8 cellular contexts compared by ENCODE assay signal in genomic region chr10:58152698-58153263, GRCh38.
DNase-seq lines count a peak whose midpoint lies in the region; FAIRE-seq and TF ChIP-seq lines count a peak whose summit lies in the region.

No MANE protein-coding gene starts in this region.

- H3K4me3 ChIP-seq in kidney (ENCODE audit: low read length in 2 of 2) = no peak overlapping the region

- peaks cover 0 to 3% (median 0%) of the 10 kb centered on the region in 5 experiments for H3K9me3 Mint-ChIP-seq in brain

- H3K4me1 Mint-ChIP-seq in brain = peaks cover 3% of the 10 kb centered on the region

- no peaks in the 10 kb centered on the region for H3K4me1 ChIP-seq in kidney (ENCODE audit: control insufficient read depth in 1 of 2, insufficient read depth in 1 of 2, low read depth in 1 of 2, low read length in 2 of 2)

- H3K9ac ChIP-seq in kidney (ENCODE audit: low read length in 2 of 2) = no peak overlapping the region

- in situ Hi-C loops in SK-MEL-5 (cut with HindIII; ENCODE audit: low pct_unique_long_range_greater_than_20kb, low sequenced_read_pairs) = no loop called here

- no peaks in the 10 kb centered on the region for H3K36me3 Mint-ChIP-seq in brain

- peak; percentile 70 to 79 for TF ChIP-seq CTCF in brain (conservative IDR thresholded peaks at IDR 0.05)
- peak; percentile 63 for TF ChIP-seq CTCF in kidney (IDR thresholded peaks at IDR 0.05; ENCODE audit: borderline replicate concordance, extremely low read depth, insufficient read depth)

- H3K9me3 ChIP-seq in kidney (ENCODE audit: control insufficient read depth in 1 of 2, low read length in 2 of 2) = no peaks in the 10 kb centered on the region

- no peaks in the 10 kb centered on the region for H3K36me3 ChIP-seq in kidney (ENCODE audit: control insufficient read depth in 1 of 2, insufficient read depth in 2 of 2, low read length in 2 of 2)

- H3K4me3 Mint-ChIP-seq in brain = no peak overlapping the region

- peak; percentile 77 for TF ChIP-seq RAD21 in Ishikawa (IDR thresholded peaks at IDR 0.05; ENCODE audit: low read depth)

- peak; percentile 53 for FAIRE-seq in GM18507 (lab: Jason Lieb, UNC)
- FAIRE-seq in kidney (lab: Jason Lieb, UNC) = peak; percentile 3

- H3K27ac Mint-ChIP-seq in brain = no peak overlapping the region

- DNase-seq in AML-193 (lab: John Stamatoyannopoulos, UW) (peak; percentile 23 to 27), GM18507 (ENCODE audit: extremely low spot score, insufficient read length, low read depth) (peak; percentile 3), SK-MEL-5 (ENCODE audit: low read depth, low spot score) (peak; percentile 68), kidney (no peak), cortex of kidney (lab: John Stamatoyannopoulos, UW) (no peak)
- peak; percentile 7 for DNase-seq in stimulated activated CD8-positive, alpha-beta memory T cell treated with anti-CD3 and anti-CD28 coated beads, Interleukin-12 subunit alpha, Interleukin-12 subunit beta, amount 100 ng/mL, for 1 hour (ENCODE audit: low read depth)

- TF ChIP-seq EP300 in Ishikawa (IDR thresholded peaks at IDR 0.05; ENCODE audit: borderline replicate concordance) = no peak

- H3K27ac ChIP-seq in kidney (ENCODE audit: low read depth in 2 of 2, low read length in 2 of 2) = no peak overlapping the region

- H3K27me3 Mint-ChIP-seq in brain = peaks cover 7% of the 10 kb centered on the region

- intact Hi-C loops in kidney (cut with DNase I) = no loop called here

TF ChIP-seq in Ishikawa, 13 proteins besides CTCF, POLR2A, EP300 and RAD21:
- TF ChIP-seq TEAD4 (IDR thresholded peaks at IDR 0.05) (no peak), EGR1 (IDR thresholded peaks at IDR 0.05) (no peak), USF1 (IDR thresholded peaks at IDR 0.05) (no peak), TCF12 (IDR thresholded peaks at IDR 0.05; ENCODE audit: low read depth) (no peak), MAX (IDR thresholded peaks at IDR 0.05) (no peak), TAF1 (IDR thresholded peaks at IDR 0.05; ENCODE audit: low read depth) (no peak), FOXM1 (IDR thresholded peaks at IDR 0.05; ENCODE audit: borderline replicate concordance, low read depth) (no peak), NFIC (IDR thresholded peaks at IDR 0.05) (no peak), REST (IDR thresholded peaks at IDR 0.05; ENCODE audit: low read depth) (no peak), CEBPB (IDR thresholded peaks at IDR 0.05) (no peak), CREB1 (IDR thresholded peaks at IDR 0.05; ENCODE audit: low read depth) (no peak), YY1 (IDR thresholded peaks at IDR 0.05; ENCODE audit: low read depth) (no peak), ZBTB7A (IDR thresholded peaks at IDR 0.05; ENCODE audit: low read depth) (no peak)

Comparison
In these comparisons a context has a peak if more than half of its experiments do, and no peak if none do; other contexts are left out.
1. DNase-seq: peak in AML-193 (2 of 2), GM18507 (single experiment), SK-MEL-5 (single experiment) and stimulated activated CD8-positive, alpha-beta memory T cell treated with anti-CD3 and anti-CD28 coated beads, Interleukin-12 subunit alpha, Interleukin-12 subunit beta, amount 100 ng/mL, for 1 hour (single experiment); none in kidney (single experiment) and cortex of kidney (single experiment).